ENCODE assay signal across 30 cellular contexts in genomic region chr14:32374155-32374554, GRCh38. TPM values are rescaled to one million over a fixed set of nuclear protein-coding genes. Genes with fewer than 3 reads are reported as not detected.
DNase-seq lines count a peak whose midpoint lies in the region; TF ChIP-seq lines count a peak whose summit lies in the region.
"Had no signal": no experiment of that assay in that cellular context is flagged by ENCODE, and none has a peak within 500 bp of the region (broad histone marks: within the 10 kb centered on the region; RNA-seq: fewer than 3 reads in every experiment).

No MANE protein-coding gene starts in this region.

- H3K4me2 ChIP-seq in smooth muscle cell, result peak overlapping the region; percentile 65

- H3K36me3 ChIP-seq in smooth muscle cell (ENCODE audit: low read depth), result no peaks in the 10 kb centered on the region
- H3K36me3 ChIP-seq: adrenal gland, cardiac muscle cell, lower lobe of right lung, ovary, upper lobe of right lung had no signal

- peaks cover 10% of the 10 kb centered on the region for H3F3A ChIP-seq in smooth muscle cell (ENCODE audit: low read depth)

- peak overlapping the region; percentile 21 for H2AFZ ChIP-seq in smooth muscle cell (ENCODE audit: low read depth)

- H3K9ac ChIP-seq in smooth muscle cell (ENCODE audit: low read depth), result no peak overlapping the region

- H3K27ac ChIP-seq in smooth muscle cell (ENCODE audit: low read depth), result peak overlapping the region; percentile 62
- H3K27ac ChIP-seq: adrenal gland, C4-2B, cardiac muscle cell, coronary artery, HL-60, lower lobe of right lung, ovary, upper lobe of right lung had no signal

- peaks cover 15% of the 10 kb centered on the region for H3K4me1 ChIP-seq in smooth muscle cell (ENCODE audit: low read depth)
- H3K4me1 ChIP-seq: lower lobe of right lung, upper lobe of right lung had no signal

- DNase-seq in HT1080 (ENCODE audit: low read depth) (peak; percentile 43), astrocyte of the spinal cord (ENCODE audit: low read depth, low spot score) (peak; percentile 62), fibroblast of the aortic adventitia (ENCODE audit: low read depth) (peak; percentile 27), smooth muscle cell (lab: John Stamatoyannopoulos, UW; ENCODE audit: unreplicated experiment) (no peak), EL (no peak)
- no peak for DNase-seq in activated T-cell treated with anti-CD3 and anti-CD28 coated beads, Interleukin-2, amount 50 U/mL, for 1 hour
- DNase-seq in stimulated activated CD4-positive, alpha-beta T cell treated with anti-CD3 and anti-CD28 coated beads, Interleukin-4, amount 100 ng/mL, for 24 hours, result no peak
- DNase-seq: activated CD4-positive, alpha-beta T cell treated with anti-CD3 and anti-CD28 coated beads, Interleukin-2, amount 50 U/mL, for 4 hours; activated naive CD4-positive, alpha-beta T cell treated with anti-CD3 and anti-CD28 coated beads for 36 hours; adrenal gland; Caco-2; DMS79; endodermal cell; glutamatergic neuron; kidney glomerular epithelial cell; lower lobe of right lung; mucosa of descending colon; NCI-H187; NCI-H2171 treated with DMSO at 0.1 percent for 48 hours; NCI-H524 treated with DMSO at 0.1 percent for 48 hours; ovary; SHP77; stimulated activated CD4-positive, alpha-beta T cell treated with anti-CD3 and anti-CD28 coated beads, Interleukin-12 subunit alpha, Interleukin-12 subunit beta, amount 100 ng/mL, for 4 hours; stimulated activated CD4-positive, alpha-beta T cell treated with anti-CD3 and anti-CD28 coated beads, Interleukin-4, amount 100 ng/mL, for 1 hour; T-helper 1 cell; upper lobe of right lung had no signal

- no peaks in the 10 kb centered on the region for H3K79me2 ChIP-seq in smooth muscle cell (ENCODE audit: low read depth)

- no peaks in the 10 kb centered on the region for H3K27me3 ChIP-seq in smooth muscle cell (ENCODE audit: low read depth)
- H3K27me3 ChIP-seq: adrenal gland, cardiac muscle cell, ovary, upper lobe of right lung had no signal

- 16% methylated on average over 3 of the region's 3 CpGs for WGBS in smooth muscle cell (ENCODE audit: low lambda C conversion rate)

- H3K4me3 ChIP-seq in astrocyte of the spinal cord (ENCODE audit: low read depth, low read length) (no peak overlapping the region), fibroblast of the aortic adventitia (ENCODE audit: low read depth, low read length) (no peak overlapping the region), smooth muscle cell (no peak overlapping the region)
- H3K4me3 ChIP-seq: adrenal gland, cardiac muscle cell, coronary artery, lower lobe of right lung, mucosa of descending colon, ovary, upper lobe of right lung had no signal

- H3K9me3 ChIP-seq in smooth muscle cell (replicated peaks; ENCODE audit: low read depth), result no peaks in the 10 kb centered on the region
- H3K9me3 ChIP-seq: adrenal gland, Caco-2, lower lobe of right lung, mucosa of descending colon, ovary, upper lobe of right lung had no signal

- H4K20me1 ChIP-seq in smooth muscle cell (ENCODE audit: low read depth), result no peaks in the 10 kb centered on the region

- in situ Hi-C loops in astrocyte of the spinal cord (cut with HindIII; ENCODE audit: low sequenced_read_pairs), result no loop called here

- TF ChIP-seq CTCF in astrocyte of the spinal cord (IDR thresholded peaks at IDR 0.05; ENCODE audit: low read depth, low read length) (no peak), fibroblast of the aortic adventitia (IDR thresholded peaks at IDR 0.05; ENCODE audit: insufficient read depth, low read length) (no peak), smooth muscle cell (IDR thresholded peaks at IDR 0.05; ENCODE audit: borderline replicate concordance, insufficient read depth, poor library complexity, severe bottlenecking) (no peak)

RNA-seq across cellular contexts. Expression of gene AKAP6, which starts 45.1 kb away (rescaled TPM):
- 0.60 and 0.96 TPM in 2 replicates for total RNA-seq in HT1080 (2014; rRNA removed; shearing (Covaris generic))
- 0.21 and 0.27 TPM in 2 replicates for polyA plus RNA-seq in HT1080 (2015; cell fraction: cytosol; rRNA removed)
- 0.19 and 0.65 TPM in 2 replicates for polyA plus RNA-seq in HT1080 (2015; cell fraction: nucleus; rRNA removed)
- total RNA-seq in fibroblast of the aortic adventitia (ENCODE audit: low replicate concordance), result 0.33 and 2.2 TPM in 2 replicates
- 6.4 and 8.6 TPM in 2 replicates for total RNA-seq in smooth muscle cell
- 1.0 and 1.3 TPM in 2 replicates for polyA plus RNA-seq in smooth muscle cell

Comparison
In these comparisons a context has a peak if more than half of its experiments do, and no peak if none do; other contexts are left out.
1. DNase-seq: peak in HT1080 (single experiment), astrocyte of the spinal cord (single experiment) and fibroblast of the aortic adventitia (single experiment); none in smooth muscle cell (single experiment), activated T-cell treated with anti-CD3 and anti-CD28 coated beads, Interleukin-2, amount 50 U/mL, for 1 hour (single experiment), stimulated activated CD4-positive, alpha-beta T cell treated with anti-CD3 and anti-CD28 coated beads, Interleukin-4, amount 100 ng/mL, for 24 hours (single experiment) and EL (single experiment).